Comparison of ENCODE assay signal across 10 cellular contexts in the genomic region with DNA sequence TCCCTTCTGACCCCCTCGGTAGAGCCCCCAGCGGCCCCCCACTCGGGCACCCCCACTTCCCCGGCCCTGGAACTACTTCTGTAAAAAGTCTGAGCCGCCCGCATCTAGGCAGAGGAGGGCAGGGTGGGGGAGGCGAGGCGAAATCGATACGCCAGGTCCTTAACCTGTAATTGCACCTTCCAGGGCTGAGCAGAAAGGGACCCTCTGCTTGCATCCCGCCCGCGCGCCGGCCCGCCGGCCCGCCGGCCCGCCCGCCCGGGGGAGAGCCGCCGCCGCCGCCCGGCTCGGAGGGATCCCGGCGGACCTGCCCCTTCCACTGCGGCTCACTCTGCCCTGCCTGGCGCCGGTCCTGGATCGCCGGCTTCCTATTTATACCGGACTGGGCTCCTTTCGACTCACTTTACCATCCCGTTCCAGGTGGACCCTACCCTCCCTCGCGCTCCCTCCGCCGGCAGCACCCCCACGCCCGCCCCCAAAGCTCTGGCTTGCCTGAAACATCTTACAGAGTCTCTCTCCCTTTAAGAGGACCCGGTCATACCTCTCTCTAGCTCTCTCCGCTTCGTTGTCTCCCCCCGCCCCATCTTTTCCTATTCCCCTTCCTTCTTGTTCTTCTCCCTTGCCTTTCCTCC. TPM values are rescaled to one million over a fixed set of nuclear protein-coding genes. Genes with fewer than 3 reads are reported as not detected.
A peak's percentile ranks its signal among the peaks of the same experiment; 100 is the strongest.
DNase-seq lines count a peak whose midpoint lies in the region; ATAC-seq and TF ChIP-seq lines count a peak whose summit lies in the region.
"Had no signal": no experiment of that assay in that cellular context is flagged by ENCODE, and none has a peak within 500 bp of the region (broad histone marks: within the 10 kb centered on the region; RNA-seq: fewer than 3 reads in every experiment).

No MANE protein-coding gene starts in this region.

- CTCF ChIA-PET in activated naive CD4-positive, alpha-beta T cell treated with anti-CD3 and anti-CD28 coated beads for 36 hours (lab: Charles Lee): interaction anchor here (1.0 kb wide), 1 partner anchor 57 kb away, joined by 3 read pairs; no protein-coding TSS in a partner anchor
- CTCF ChIA-PET in activated CD8-positive, alpha-beta T cell treated with anti-CD3 and anti-CD28 coated beads for 36 hours (lab: Charles Lee): no interaction called here

- 1 to 12% methylated on average over 16 to 44 of the region's 48 CpGs for WGBS in body of pancreas, 2 donors

- H3K36me3 ChIP-seq in body of pancreas (replicated peaks in 1 of 2; ENCODE audit: insufficient read depth in 1 of 2, low read depth in 2 of 2): no peaks in the 10 kb centered on the region
- no peaks in the 10 kb centered on the region for H3K36me3 ChIP-seq in uterus

- H3K36me3 Mint-ChIP-seq in activated naive CD4-positive, alpha-beta T cell treated with anti-CD3 and anti-CD28 coated beads, Interleukin-2, amount 50 U/mL, for 24 hours: no peaks in the 10 kb centered on the region
- H3K36me3 Mint-ChIP-seq in activated naive CD4-positive, alpha-beta T cell treated with anti-CD3 and anti-CD28 coated beads for 36 hours (ENCODE audit: low read depth): no peaks in the 10 kb centered on the region
- H3K36me3 Mint-ChIP-seq in memory B cell: no peaks in the 10 kb centered on the region
- H3K36me3 Mint-ChIP-seq in activated CD8-positive, alpha-beta T cell treated with anti-CD3 and anti-CD28 coated beads for 36 hours (ENCODE audit: low read depth): no peaks in the 10 kb centered on the region

- no peak overlapping the region for H3K27ac Mint-ChIP-seq in activated naive CD4-positive, alpha-beta T cell treated with anti-CD3 and anti-CD28 coated beads, Interleukin-2, amount 50 U/mL, for 24 hours
- H3K27ac Mint-ChIP-seq in activated naive CD4-positive, alpha-beta T cell treated with anti-CD3 and anti-CD28 coated beads for 36 hours: no peak overlapping the region
- H3K27ac Mint-ChIP-seq in memory B cell: peak overlapping the region; percentile 87
- H3K27ac Mint-ChIP-seq in activated CD8-positive, alpha-beta T cell treated with anti-CD3 and anti-CD28 coated beads for 36 hours: no peak overlapping the region

- H3K9me3 Mint-ChIP-seq in activated naive CD4-positive, alpha-beta T cell treated with anti-CD3 and anti-CD28 coated beads, Interleukin-2, amount 50 U/mL, for 24 hours: no peaks in the 10 kb centered on the region
- H3K9me3 Mint-ChIP-seq in activated naive CD4-positive, alpha-beta T cell treated with anti-CD3 and anti-CD28 coated beads for 36 hours: no peaks in the 10 kb centered on the region
- H3K9me3 Mint-ChIP-seq in memory B cell: no peaks in the 10 kb centered on the region
- H3K9me3 Mint-ChIP-seq in activated CD8-positive, alpha-beta T cell treated with anti-CD3 and anti-CD28 coated beads for 36 hours: no peaks in the 10 kb centered on the region

- intact Hi-C loops in activated naive CD4-positive, alpha-beta T cell treated with anti-CD3 and anti-CD28 coated beads for 36 hours (cut with micrococcal nuclease): no loop called here
- intact Hi-C loops in body of pancreas (cut with DNase I): no loop called here
- intact Hi-C loops in uterus (cut with DNase I; ENCODE audit: low total_unique reads): no loop called here
- intact Hi-C loops in activated CD8-positive, alpha-beta T cell treated with anti-CD3 and anti-CD28 coated beads for 36 hours (cut with micrococcal nuclease): no loop called here

- TF ChIP-seq CTCF in body of pancreas (IDR thresholded peaks at IDR 0.05): no peak
- TF ChIP-seq CTCF in uterus (IDR thresholded peaks at IDR 0.05): no peak
- no peak for TF ChIP-seq CTCF in activated CD8-positive, alpha-beta T cell treated with anti-CD3 and anti-CD28 coated beads for 36 hours (IDR thresholded peaks at IDR 0.05)

- H3K4me1 Mint-ChIP-seq in activated naive CD4-positive, alpha-beta T cell treated with anti-CD3 and anti-CD28 coated beads, Interleukin-2, amount 50 U/mL, for 24 hours: peaks cover 6% of the 10 kb centered on the region
- peaks cover 16% of the 10 kb centered on the region for H3K4me1 Mint-ChIP-seq in activated naive CD4-positive, alpha-beta T cell treated with anti-CD3 and anti-CD28 coated beads for 36 hours (ENCODE audit: low read depth)
- H3K4me1 Mint-ChIP-seq in memory B cell: peaks cover 40% of the 10 kb centered on the region
- H3K4me1 Mint-ChIP-seq in activated CD8-positive, alpha-beta T cell treated with anti-CD3 and anti-CD28 coated beads for 36 hours (ENCODE audit: low read depth): peaks cover 3% of the 10 kb centered on the region

- H3K4me1 ChIP-seq in body of pancreas (peaks cover 27% of the 10 kb centered on the region), uterus (peaks cover 0 to 14% of the 10 kb centered on the region in 2 donors)

- H3K9me3 ChIP-seq in body of pancreas: no peaks in the 10 kb centered on the region
- H3K9me3 ChIP-seq in uterus: no peaks in the 10 kb centered on the region

- H3K27me3 Mint-ChIP-seq in activated naive CD4-positive, alpha-beta T cell treated with anti-CD3 and anti-CD28 coated beads, Interleukin-2, amount 50 U/mL, for 24 hours: peaks cover 35% of the 10 kb centered on the region
- H3K27me3 Mint-ChIP-seq in activated naive CD4-positive, alpha-beta T cell treated with anti-CD3 and anti-CD28 coated beads for 36 hours (ENCODE audit: low read depth): peaks cover 51% of the 10 kb centered on the region
- H3K27me3 Mint-ChIP-seq in memory B cell: no peaks in the 10 kb centered on the region
- H3K27me3 Mint-ChIP-seq in activated CD8-positive, alpha-beta T cell treated with anti-CD3 and anti-CD28 coated beads for 36 hours: peaks cover 44% of the 10 kb centered on the region

- H3K4me3 ChIP-seq in body of pancreas (peak overlapping the region in 1 of 2 donors; percentile 13), uterus (peak overlapping the region; percentile 33 to 36)

- POLR2A ChIA-PET in activated CD8-positive, alpha-beta T cell treated with anti-CD3 and anti-CD28 coated beads for 36 hours (lab: Charles Lee): no interaction called here

- H3K4me3 Mint-ChIP-seq in activated naive CD4-positive, alpha-beta T cell treated with anti-CD3 and anti-CD28 coated beads, Interleukin-2, amount 50 U/mL, for 24 hours: peak overlapping the region; percentile 34
- no peak overlapping the region for H3K4me3 Mint-ChIP-seq in activated naive CD4-positive, alpha-beta T cell treated with anti-CD3 and anti-CD28 coated beads for 36 hours
- H3K4me3 Mint-ChIP-seq in memory B cell: peak overlapping the region; percentile 94
- no peak overlapping the region for H3K4me3 Mint-ChIP-seq in activated CD8-positive, alpha-beta T cell treated with anti-CD3 and anti-CD28 coated beads for 36 hours

- peak; percentile 52 for ATAC-seq in body of pancreas
- peak; percentile 48 for ATAC-seq in memory B cell (ENCODE audit: low read depth)
- no peak for ATAC-seq in GM21447 (IDR thresholded peaks at IDR 0.05; ENCODE audit: unreplicated experiment)
- no peak for ATAC-seq in activated CD8-positive, alpha-beta T cell treated with anti-CD3 and anti-CD28 coated beads for 36 hours

- H3K27me3 ChIP-seq in body of pancreas: peaks cover 0 to 18% of the 10 kb centered on the region in 2 donors
- peaks cover 0 to 1% of the 10 kb centered on the region in 2 donors for H3K27me3 ChIP-seq in uterus

- H3K27ac ChIP-seq in body of pancreas: no peak overlapping the region
- H3K27ac ChIP-seq in uterus: peak overlapping the region; percentile 42 to 65

- DNase-seq in activated naive CD4-positive, alpha-beta T cell treated with anti-CD3 and anti-CD28 coated beads for 36 hours: no peak
- DNase-seq in body of pancreas (peak; percentile 4 to 41 (median 16)), memory B cell (ENCODE audit: low spot score in 2 of 2) (peak in 1 of 2 donors; percentile 44), uterus (no peak), inferior parietal cortex (ENCODE audit: extremely low spot score) (no peak)
- no peak for DNase-seq in activated CD8-positive, alpha-beta T cell treated with anti-CD3 and anti-CD28 coated beads for 36 hours
- DNase-seq: DND-41 had no signal

- no peak for TF ChIP-seq POLR2A in body of pancreas (IDR thresholded peaks at IDR 0.05)
- TF ChIP-seq POLR2A in uterus (IDR thresholded peaks at IDR 0.05): no peak

RNA-seq across cellular contexts. Expression of a gene that starts 0.8 kb away (rescaled TPM):
- not detected for total RNA-seq in activated naive CD4-positive, alpha-beta T cell treated with anti-CD3 and anti-CD28 coated beads for 36 hours
- total RNA-seq in body of pancreas: not detected
- total RNA-seq in uterus: 1 to 10 TPM; 2.6 to 9.5 (median 3.0) TPM
- total RNA-seq in activated CD8-positive, alpha-beta T cell treated with anti-CD3 and anti-CD28 coated beads for 36 hours: not detected
- total RNA-seq: M059J had no signal

Comparison
In these comparisons a context has a peak if more than half of its experiments do, and no peak if none do; other contexts are left out.
1. H3K4me3 Mint-ChIP-seq: peak in activated naive CD4-positive, alpha-beta T cell treated with anti-CD3 and anti-CD28 coated beads, Interleukin-2, amount 50 U/mL, for 24 hours (single experiment) and memory B cell (single experiment); none in activated naive CD4-positive, alpha-beta T cell treated with anti-CD3 and anti-CD28 coated beads for 36 hours (single experiment) and activated CD8-positive, alpha-beta T cell treated with anti-CD3 and anti-CD28 coated beads for 36 hours (single experiment).
2. DNase-seq: peak in body of pancreas (4 of 4); none in activated naive CD4-positive, alpha-beta T cell treated with anti-CD3 and anti-CD28 coated beads for 36 hours (single experiment), uterus (0 of 2), inferior parietal cortex (single experiment) and activated CD8-positive, alpha-beta T cell treated with anti-CD3 and anti-CD28 coated beads for 36 hours (single experiment).
3. ATAC-seq: peak in body of pancreas (single experiment) and memory B cell (single experiment); none in GM21447 (single experiment) and activated CD8-positive, alpha-beta T cell treated with anti-CD3 and anti-CD28 coated beads for 36 hours (single experiment).
4. H3K27ac ChIP-seq: peak in uterus (2 of 2); none in body of pancreas (0 of 4).